ENCODE assay signal across 9 cellular contexts in genomic region chr17:40450175-40450574, GRCh38. TPM values are rescaled to one million over a fixed set of nuclear protein-coding genes. Genes with fewer than 3 reads are reported as not detected.
A peak's percentile ranks its signal among the peaks of the same experiment; 100 is the strongest.
DNase-seq lines count a peak whose midpoint lies in the region; ATAC-seq, FAIRE-seq and TF ChIP-seq lines count a peak whose summit lies in the region.
"Had no signal": no experiment of that assay in that cellular context is flagged by ENCODE, and none has a peak within 500 bp of the region (broad histone marks: within the 10 kb centered on the region; RNA-seq: fewer than 3 reads in every experiment).

No MANE protein-coding gene starts in this region.

- POLR2A ChIA-PET in A549 (lab: Yijun Ruan, JAX), result interaction anchor here (0.7 to 2.0 kb wide), 5 partner anchors 13 to 384 kb away, joined by 3 to 8 read pairs (median 5); partner anchors contain the start of gene TOP2A

- FAIRE-seq in A549 (lab: Jason Lieb, UNC), result peak; percentile 65

- DNase-seq in A549 (ENCODE audit: low read depth in 1 of 2, low spot score in 1 of 2) (peak; percentile 81 to 87), RWPE2 (ENCODE audit: low spot score) (no peak), prostate gland (ENCODE audit: low spot score) (no peak), NCI-H1048 (lab: John Stamatoyannopoulos, UW) (no peak)
- peak in 2 of 3 experiments; percentile 8 to 17 for DNase-seq in effector memory CD8-positive, alpha-beta T cell

- peak overlapping the region; percentile 91 for H3K4me2 ChIP-seq in A549

- no peak overlapping the region for H3K4me3 Mint-ChIP-seq in effector memory CD8-positive, alpha-beta T cell

- H3K9me3 Mint-ChIP-seq in effector memory CD8-positive, alpha-beta T cell, result no peaks in the 10 kb centered on the region

- H3K27ac Mint-ChIP-seq in effector memory CD8-positive, alpha-beta T cell, result no peak overlapping the region

- H3K27ac ChIP-seq in A549 (peak overlapping the region; percentile 98), RWPE2 (ENCODE audit: poor library complexity, severe bottlenecking) (no peak overlapping the region), prostate gland (peak overlapping the region in 1 of 2 donors; percentile 61)

- WGBS in A549 (ENCODE audit: missing lambda C conversion rate), result 41% methylated on average over 3 of the region's 3 CpGs
- 75% methylated on average over 3 of the region's 3 CpGs for WGBS in prostate gland

- H3K36me3 Mint-ChIP-seq in effector memory CD8-positive, alpha-beta T cell (ENCODE audit: insufficient read depth), result peaks cover 13% of the 10 kb centered on the region

- H3K27me3 Mint-ChIP-seq in effector memory CD8-positive, alpha-beta T cell, result no peaks in the 10 kb centered on the region

- H3K9me3 ChIP-seq in A549 (no peaks in the 10 kb centered on the region), RWPE2 (ENCODE audit: severe bottlenecking) (no peaks in the 10 kb centered on the region), prostate gland (no peaks in the 10 kb centered on the region)

- peak; percentile 76 for TF ChIP-seq CTCF in A549 (IDR thresholded peaks at IDR 0.05)
- TF ChIP-seq CTCF in GM12873 (IDR thresholded peaks at IDR 0.05; ENCODE audit: insufficient read depth, low read depth, low read length, missing control alignments), result peak; percentile 71
- TF ChIP-seq CTCF in RWPE2 (IDR thresholded peaks at IDR 0.05; ENCODE audit: poor library complexity, severe bottlenecking), result peak; percentile 67
- TF ChIP-seq CTCF in prostate gland (IDR thresholded peaks at IDR 0.05), result peak in 3 of 4 experiments; percentile 30 to 47 (median 38)

- CTCF ChIA-PET in A549 (lab: Yijun Ruan, JAX), result interaction anchor here (0.6 to 37.5 kb wide), 25 partner anchors 9 to 111 kb away, joined by 3 to 822 read pairs (median 6); partner anchors contain the start of genes GJD3, IGFBP4 and TOP2A

- peaks cover 11 to 21% of the 10 kb centered on the region in 2 donors for H3K4me1 Mint-ChIP-seq in effector memory CD8-positive, alpha-beta T cell (ENCODE audit: low read depth in 2 of 2)

- H3K36me3 ChIP-seq in RWPE2 (ENCODE audit: low read depth) (no peaks in the 10 kb centered on the region; the same call in 1 of the 2 replicates), prostate gland (peaks cover 0 to 4% of the 10 kb centered on the region in 2 donors)

- TF ChIP-seq POLR2A in A549 (IDR thresholded peaks at IDR 0.05; ENCODE audit: low read length) (no peak), prostate gland (IDR thresholded peaks at IDR 0.05) (no peak)

- H3K4me1 ChIP-seq in A549, result peaks cover 82% of the 10 kb centered on the region
- H3K4me1 ChIP-seq in RWPE2 (ENCODE audit: insufficient read depth, poor library complexity, severe bottlenecking), result no peaks in the 10 kb centered on the region
- peaks cover 9% of the 10 kb centered on the region for H3K4me1 ChIP-seq in prostate gland (replicated peaks)

- TF ChIP-seq RAD21 in A549 (conservative IDR thresholded peaks at IDR 0.05 in 1 of 2, IDR thresholded peaks at IDR 0.05 in 1 of 2), result peak; percentile 47 to 54; a peak in 3 of 5 replicates

- ATAC-seq in A549 (peak; percentile 18 to 22; a peak in 3 of 6 replicates), RWPE2 (ENCODE audit: low read depth) (peak; percentile 44; the same call in 1 of the 3 replicates), HG03045 (IDR thresholded peaks at IDR 0.05; ENCODE audit: unreplicated experiment) (no peak), HG03457 (IDR thresholded peaks at IDR 0.05; ENCODE audit: unreplicated experiment) (no peak)
- no peak for ATAC-seq in effector memory CD8-positive, alpha-beta T cell (replicated peaks)

- H3K4me3 ChIP-seq in A549, result peak overlapping the region; percentile 78
- no peak overlapping the region for H3K4me3 ChIP-seq in RWPE2 (ENCODE audit: severe bottlenecking)
- no peak overlapping the region for H3K4me3 ChIP-seq in prostate gland

- intact Hi-C loops in prostate gland (cut with DNase I), result no loop called here

- no peak for TF ChIP-seq EP300 in A549 (IDR thresholded peaks at IDR 0.05)

- H3K27me3 ChIP-seq in RWPE2 (ENCODE audit: insufficient read depth, poor library complexity, severe bottlenecking) (no peaks in the 10 kb centered on the region), prostate gland (replicated peaks; ENCODE audit: insufficient read depth) (no peaks in the 10 kb centered on the region)

TF ChIP-seq in A549, 52 proteins besides CTCF, POLR2A, EP300 and RAD21:
- no peak for TF ChIP-seq HOXB13 (CRISPR knock-in tag; IDR thresholded peaks at IDR 0.05; ENCODE audit: low read depth)
- no peak for TF ChIP-seq SREBF2 (IDR thresholded peaks at IDR 0.05)
- no peak for TF ChIP-seq CHD4 (IDR thresholded peaks at IDR 0.05; ENCODE audit: borderline replicate concordance)
- no peak for TF ChIP-seq RNF2 (IDR thresholded peaks at IDR 0.05; ENCODE audit: borderline replicate concordance, low read depth)
- no peak for TF ChIP-seq USF2 (IDR thresholded peaks at IDR 0.05)
- TF ChIP-seq CBX2 (IDR thresholded peaks at IDR 0.05; ENCODE audit: borderline replicate concordance, low read depth), result no peak
- TF ChIP-seq JUN (IDR thresholded peaks at IDR 0.05), result peak in 1 of 2 experiments; percentile 46; a peak in 4 of 5 replicates
- peak; percentile 57 for TF ChIP-seq MAFK (IDR thresholded peaks at IDR 0.05; ENCODE audit: partially characterized antibody)
- no peak for TF ChIP-seq FOXS1 (CRISPR knock-in tag; IDR thresholded peaks at IDR 0.05)
- TF ChIP-seq CEBPB (IDR thresholded peaks at IDR 0.05), result no peak
- TF ChIP-seq ZNF302 (CRISPR knock-in tag; IDR thresholded peaks at IDR 0.05), result no peak
- no peak for TF ChIP-seq EHMT2 (IDR thresholded peaks at IDR 0.05; ENCODE audit: low read depth)
- TF ChIP-seq TP53 (CRISPR knock-in tag; IDR thresholded peaks at IDR 0.05), result no peak; the same call in 1 of the 2 replicates
- peak; percentile 57 for TF ChIP-seq SMC3 (IDR thresholded peaks at IDR 0.05)
- 0 out of 2 replicates have a peak, but pooled peaks have one; percentile 39 for TF ChIP-seq MAX (IDR thresholded peaks at IDR 0.05)
- no peak for TF ChIP-seq FOSL2 (IDR thresholded peaks at IDR 0.05)
- TF ChIP-seq FOSL2 (CRISPR knock-in tag; IDR thresholded peaks at IDR 0.05), result peak; percentile 3; the same call in 1 of the 2 replicates
- peak; percentile 30; the same call in 1 of the 2 replicates for TF ChIP-seq HOXA7 (CRISPR knock-in tag; IDR thresholded peaks at IDR 0.05)
- TF ChIP-seq TFCP2L1 (CRISPR knock-in tag; IDR thresholded peaks at IDR 0.05), result no peak

RNA-seq across cellular contexts. Expression of gene IGFBP4, which starts 6.9 kb away (rescaled TPM):
- 1,080 and 1,577 TPM in 2 replicates for polyA plus RNA-seq in A549 (2011; rRNA removed)
- 1,069 and 1,422 TPM in 2 replicates for polyA plus RNA-seq in A549 (2012; cell fraction: cytosol; rRNA removed)
- polyA plus RNA-seq in A549 (2012; cell fraction: nucleus; rRNA removed), result 982 and 1,044 TPM in 2 replicates
- polyA plus RNA-seq in A549 (2017; fragmentation: RNase III; extraction: RNeasy Plus Mini Kit Qiagen cat#74134 plus additional on column Dnase treatment), result 1,501 to 1,941 TPM (median 1,829 TPM) in 3 replicates
- 1,444 and 1,452 TPM in 2 replicates for polyA minus RNA-seq in A549 (2011; rRNA and poly(A)+ RNA removed)
- 100 to 1,000 TPM; 132 to 154 TPM for total RNA-seq in prostate gland

RNA-seq across cellular contexts. Expression of gene TOP2A, which starts 32.5 kb away (rescaled TPM):
- 273 and 416 TPM in 2 replicates for polyA plus RNA-seq in A549 (2011; rRNA removed)
- 78.4 and 82.0 TPM in 2 replicates for polyA plus RNA-seq in A549 (2012; cell fraction: cytosol; rRNA removed)
- 75.2 and 121 TPM in 2 replicates for polyA plus RNA-seq in A549 (2012; cell fraction: nucleus; rRNA removed)
- polyA plus RNA-seq in A549 (2017; fragmentation: RNase III; extraction: RNeasy Plus Mini Kit Qiagen cat#74134 plus additional on column Dnase treatment), result 210 to 241 TPM (median 226 TPM) in 3 replicates
- 83.1 and 83.3 TPM in 2 replicates for polyA minus RNA-seq in A549 (2011; rRNA and poly(A)+ RNA removed)
- total RNA-seq in prostate gland, result 10 to 100 TPM in 1 of 2 donors, 1 to 10 TPM in 1; 3.1 to 15.9 TPM

RNA-seq across cellular contexts. Expression of gene TNS4, which starts 51.2 kb away (rescaled TPM):
- polyA plus RNA-seq in A549 (2011; rRNA removed) (24.2 and 45.9 TPM in 2 replicates), A549 (2017; fragmentation: RNase III; extraction: RNeasy Plus Mini Kit Qiagen cat#74134 plus additional on column Dnase treatment) (61.6 to 75.9 TPM (median 73.5 TPM) in 3 replicates)
- polyA plus RNA-seq in A549 (2012; cell fraction: cytosol; rRNA removed), result 18.0 and 30.2 TPM in 2 replicates
- polyA plus RNA-seq in A549 (2012; cell fraction: nucleus; rRNA removed), result 83.8 and 125 TPM in 2 replicates
- 62.8 and 79.7 TPM in 2 replicates for polyA minus RNA-seq in A549 (2011; rRNA and poly(A)+ RNA removed)
- 10 to 100 TPM; 51.3 to 56.1 TPM for total RNA-seq in prostate gland
- total RNA-seq: subcutaneous adipose tissue had no signal

Comparison
In these comparisons a context has a peak if more than half of its experiments do, and no peak if none do; other contexts are left out.
1. ATAC-seq: peak in A549 (2 of 2) and RWPE2 (single experiment); none in effector memory CD8-positive, alpha-beta T cell (single experiment), HG03045 (single experiment) and HG03457 (single experiment).
2. DNase-seq: peak in A549 (2 of 2) and effector memory CD8-positive, alpha-beta T cell (2 of 3); none in RWPE2 (single experiment), prostate gland (single experiment) and NCI-H1048 (single experiment).
3. Peak in every context shown above with its lines, with median percentiles within 50 percentile points of each other: CTCF ChIP-seq.